ENCODE assay signal across 16 cellular contexts in genomic region chr3:79040701-79041100, GRCh38.
A peak's percentile ranks its signal among the peaks of the same experiment; 100 is the strongest.
DNase-seq lines count a peak whose midpoint lies in the region; ATAC-seq and TF ChIP-seq lines count a peak whose summit lies in the region.
"Had no signal": no experiment of that assay in that cellular context is flagged by ENCODE, and none has a peak within 500 bp of the region (broad histone marks: within the 10 kb centered on the region; RNA-seq: fewer than 3 reads in every experiment).

No MANE protein-coding gene starts in this region.

- H3K9me3 ChIP-seq in fibroblast of lung (ENCODE audit: control insufficient read depth, insufficient read depth, low read depth, low read length), result no peaks in the 10 kb centered on the region
- no peaks in the 10 kb centered on the region for H3K9me3 ChIP-seq in smooth muscle cell (replicated peaks; ENCODE audit: low read depth)

- no peak overlapping the region for H3K27ac ChIP-seq in fibroblast of lung (ENCODE audit: insufficient read depth, low read length)
- H3K27ac ChIP-seq in smooth muscle cell (ENCODE audit: low read depth), result peak overlapping the region; percentile 78
- H3K27ac ChIP-seq: dorsolateral prefrontal cortex had no signal

- H3K79me2 ChIP-seq in fibroblast of lung (ENCODE audit: control insufficient read depth, insufficient read depth, low read length) (no peaks in the 10 kb centered on the region), smooth muscle cell (ENCODE audit: low read depth) (no peaks in the 10 kb centered on the region)

- H3K9ac ChIP-seq in fibroblast of lung (ENCODE audit: insufficient read depth, low read length) (no peak overlapping the region), smooth muscle cell (ENCODE audit: low read depth) (peak overlapping the region; percentile 12)

- H2AFZ ChIP-seq in fibroblast of lung (ENCODE audit: low read length) (no peak overlapping the region), smooth muscle cell (ENCODE audit: low read depth) (no peak overlapping the region)

- TF ChIP-seq CTCF in fibroblast of lung (conservative IDR thresholded peaks at IDR 0.05 in 1 of 2, IDR thresholded peaks at IDR 0.05 in 1 of 2; ENCODE audit: low read depth in 1 of 2, low read length in 2 of 2) (no peak), smooth muscle cell (IDR thresholded peaks at IDR 0.05; ENCODE audit: borderline replicate concordance, insufficient read depth, poor library complexity, severe bottlenecking) (no peak)

- no peak overlapping the region for H3K4me3 ChIP-seq in fibroblast of lung (replicated peaks in 1 of 4; ENCODE audit: control extremely low read depth in 1 of 4, insufficient read depth in 1 of 4, low read depth in 3 of 4, low read length in 4 of 4)
- no peak overlapping the region for H3K4me3 ChIP-seq in smooth muscle cell
- H3K4me3 ChIP-seq: dorsolateral prefrontal cortex had no signal

- no peaks in the 10 kb centered on the region for H4K20me1 ChIP-seq in fibroblast of lung (ENCODE audit: control insufficient read depth, extremely low read depth, insufficient read depth, low read length)
- H4K20me1 ChIP-seq in smooth muscle cell (ENCODE audit: low read depth), result no peaks in the 10 kb centered on the region

- peak; percentile 99 for ATAC-seq in SK-N-SH treated with all-trans-retinoic acid at 6 μM for 48 hours
- no peak for ATAC-seq in HG03196 (IDR thresholded peaks at IDR 0.05; ENCODE audit: unreplicated experiment)
- ATAC-seq in HG03159 (IDR thresholded peaks at IDR 0.05; ENCODE audit: unreplicated experiment), result no peak
- ATAC-seq: activated T-cell treated with anti-CD3 and anti-CD28 coated beads, Interleukin-2, amount 50 U/mL, for 4 hours; CD8-positive, alpha-beta T cell had no signal

- H3K4me1 ChIP-seq in fibroblast of lung (ENCODE audit: control insufficient read depth, extremely low read depth, insufficient read depth, low read length) (no peaks in the 10 kb centered on the region), smooth muscle cell (ENCODE audit: low read depth) (no peaks in the 10 kb centered on the region)

- peak overlapping the region; percentile 6 for H3K4me2 ChIP-seq in fibroblast of lung (ENCODE audit: extremely low read depth, insufficient read depth, low read length)
- H3K4me2 ChIP-seq in smooth muscle cell, result peak overlapping the region; percentile 63

- H3F3A ChIP-seq in smooth muscle cell (ENCODE audit: low read depth), result peaks cover 3% of the 10 kb centered on the region

- H3K27me3 ChIP-seq in fibroblast of lung (ENCODE audit: control insufficient read depth, insufficient read depth, low read length), result no peaks in the 10 kb centered on the region
- no peaks in the 10 kb centered on the region for H3K27me3 ChIP-seq in smooth muscle cell (ENCODE audit: low read depth)
- H3K27me3 ChIP-seq: dorsolateral prefrontal cortex had no signal

- H3K36me3 ChIP-seq in fibroblast of lung (ENCODE audit: control insufficient read depth, insufficient read depth, low read length) (no peaks in the 10 kb centered on the region), smooth muscle cell (ENCODE audit: low read depth) (no peaks in the 10 kb centered on the region)

- DNase-seq in GM04503 (ENCODE audit: low read depth) (peak; percentile 58), fibroblast of lung (ENCODE audit: low read depth in 2 of 2) (peak; percentile 69 to 91), smooth muscle cell (lab: John Stamatoyannopoulos, UW; ENCODE audit: unreplicated experiment) (no peak)
- DNase-seq in stimulated activated CD4-positive, alpha-beta T cell treated with anti-CD3 and anti-CD28 coated beads, Interleukin-4, amount 100 ng/mL, for 24 hours, result no peak
- DNase-seq: activated CD4-positive, alpha-beta T cell treated with anti-CD3 and anti-CD28 coated beads, Interleukin-2, amount 10 ng/mL, durations not matched to agents 24 days and 14 days; activated T-cell treated with anti-CD3 and anti-CD28 coated beads, Interleukin-2, amount 50 U/mL, for 4 hours; amygdala; CD8-positive, alpha-beta T cell; dorsolateral prefrontal cortex; glutamatergic neuron; left cardiac atrium; NCI-H1436; stimulated activated CD4-positive, alpha-beta T cell treated with anti-CD3 and anti-CD28 coated beads, Interleukin-2, amount 100 ng/mL, for 24 hours had no signal

- 38% methylated on average over 3 of the region's 3 CpGs for WGBS in smooth muscle cell (ENCODE audit: low lambda C conversion rate)

TF ChIP-seq in SK-N-SH treated with all-trans-retinoic acid at 6 μM for 48 hours, 23 proteins besides CTCF, POLR2A, EP300 and RAD21:
- TF ChIP-seq TOX (CRISPR knock-in tag; IDR thresholded peaks at IDR 0.05; ENCODE audit: borderline replicate concordance) (peak; percentile 70; the same call in 1 of the 2 replicates), ZC3H10 (CRISPR knock-in tag; IDR thresholded peaks at IDR 0.05) (no peak)
TF ChIP-seq in SK-N-SH treated with all-trans-retinoic acid at 6 μM for 48 hours: peak in this region for 1.

Comparison
In these comparisons a context has a peak if more than half of its experiments do, and no peak if none do; other contexts are left out.
1. DNase-seq: peak in GM04503 (single experiment) and fibroblast of lung (2 of 2); none in smooth muscle cell (single experiment) and stimulated activated CD4-positive, alpha-beta T cell treated with anti-CD3 and anti-CD28 coated beads, Interleukin-4, amount 100 ng/mL, for 24 hours (single experiment).